Comparison of ENCODE assay signal across 12 cellular contexts in genomic region chr1:145884675-145885074, GRCh38. TPM values are rescaled to one million over a fixed set of nuclear protein-coding genes. Genes with fewer than 3 reads are reported as not detected.
DNase-seq lines count a peak whose midpoint lies in the region; ATAC-seq lines count a peak whose summit lies in the region.
"Had no signal": no experiment of that assay in that cellular context is flagged by ENCODE, and none has a peak within 500 bp of the region (broad histone marks: within the 10 kb centered on the region; RNA-seq: fewer than 3 reads in every experiment).

No MANE protein-coding gene starts in this region.

- peaks cover 20% of the 10 kb centered on the region for H3K4me1 Mint-ChIP-seq in activated T-cell treated with anti-CD3 and anti-CD28 coated beads, Interleukin-2, amount 50 U/mL, for 24 hours (ENCODE audit: low read depth)
- peaks cover 14% of the 10 kb centered on the region for H3K4me1 Mint-ChIP-seq in activated CD8-positive, alpha-beta T cell treated with anti-CD3 and anti-CD28 coated beads, Interleukin-2, amount 10 ng/mL, durations not matched to agents 7 days and 5 days (ENCODE audit: low read depth)
- peaks cover 20% of the 10 kb centered on the region for H3K4me1 Mint-ChIP-seq in stimulated activated naive CD8-positive, alpha-beta T cell treated with anti-CD3 and anti-CD28 coated beads, Interleukin-15, amount 100 ng/mL, for 72 hours

- ATAC-seq in activated CD8-positive, alpha-beta T cell treated with anti-CD3 and anti-CD28 coated beads, Interleukin-2, amount 10 ng/mL, durations not matched to agents 7 days and 5 days = no peak
- ATAC-seq in stimulated activated naive CD8-positive, alpha-beta T cell treated with anti-CD3 and anti-CD28 coated beads, Interleukin-15, amount 100 ng/mL, for 72 hours = no peak
- ATAC-seq in HG03045 (IDR thresholded peaks at IDR 0.05; ENCODE audit: unreplicated experiment) (no peak), HG03342 (IDR thresholded peaks at IDR 0.05; ENCODE audit: unreplicated experiment) (no peak)

- POLR2A ChIA-PET in activated CD8-positive, alpha-beta T cell treated with anti-CD3 and anti-CD28 coated beads, Interleukin-2, amount 10 ng/mL, durations not matched to agents 7 days and 5 days (lab: Charles Lee) = interaction anchor here (1.0 kb wide), 1 partner anchor 11 kb away, joined by 3 read pairs; no protein-coding TSS in a partner anchor

- no peaks in the 10 kb centered on the region for H3K9me3 Mint-ChIP-seq in activated T-cell treated with anti-CD3 and anti-CD28 coated beads, Interleukin-2, amount 50 U/mL, for 24 hours
- H3K9me3 Mint-ChIP-seq in activated CD8-positive, alpha-beta T cell treated with anti-CD3 and anti-CD28 coated beads, Interleukin-2, amount 10 ng/mL, durations not matched to agents 7 days and 5 days (ENCODE audit: insufficient read depth) = no peaks in the 10 kb centered on the region
- H3K9me3 Mint-ChIP-seq in stimulated activated naive CD8-positive, alpha-beta T cell treated with anti-CD3 and anti-CD28 coated beads, Interleukin-15, amount 100 ng/mL, for 72 hours = no peaks in the 10 kb centered on the region

- no peaks in the 10 kb centered on the region for H3K36me3 Mint-ChIP-seq in activated T-cell treated with anti-CD3 and anti-CD28 coated beads, Interleukin-2, amount 50 U/mL, for 24 hours (ENCODE audit: low read depth)
- no peaks in the 10 kb centered on the region for H3K36me3 Mint-ChIP-seq in activated CD8-positive, alpha-beta T cell treated with anti-CD3 and anti-CD28 coated beads, Interleukin-2, amount 10 ng/mL, durations not matched to agents 7 days and 5 days (ENCODE audit: low read depth)

- H3K4me3 Mint-ChIP-seq in activated T-cell treated with anti-CD3 and anti-CD28 coated beads, Interleukin-2, amount 50 U/mL, for 24 hours = peak overlapping the region; percentile 83
- peak overlapping the region; percentile 81 for H3K4me3 Mint-ChIP-seq in activated CD8-positive, alpha-beta T cell treated with anti-CD3 and anti-CD28 coated beads, Interleukin-2, amount 10 ng/mL, durations not matched to agents 7 days and 5 days
- peak overlapping the region; percentile 79 to 86 for H3K4me3 Mint-ChIP-seq in stimulated activated naive CD8-positive, alpha-beta T cell treated with anti-CD3 and anti-CD28 coated beads, Interleukin-15, amount 100 ng/mL, for 72 hours

- CTCF ChIA-PET in activated CD8-positive, alpha-beta T cell treated with anti-CD3 and anti-CD28 coated beads, Interleukin-2, amount 10 ng/mL, durations not matched to agents 7 days and 5 days (lab: Charles Lee) = interaction anchor here (1.3 to 6.2 kb wide), 2 partner anchors 26 to 38 kb away, joined by 8 to 49 read pairs; partner anchors contain the start of genes NUDT17 and PIAS3

- peaks cover 25% of the 10 kb centered on the region for H3K27me3 Mint-ChIP-seq in activated T-cell treated with anti-CD3 and anti-CD28 coated beads, Interleukin-2, amount 50 U/mL, for 24 hours
- H3K27me3 Mint-ChIP-seq in activated CD8-positive, alpha-beta T cell treated with anti-CD3 and anti-CD28 coated beads, Interleukin-2, amount 10 ng/mL, durations not matched to agents 7 days and 5 days (ENCODE audit: low read depth) = peaks cover 31% of the 10 kb centered on the region
- H3K27me3 Mint-ChIP-seq in stimulated activated naive CD8-positive, alpha-beta T cell treated with anti-CD3 and anti-CD28 coated beads, Interleukin-15, amount 100 ng/mL, for 72 hours = peaks cover 39% of the 10 kb centered on the region

- no peak overlapping the region for H3K27ac Mint-ChIP-seq in activated T-cell treated with anti-CD3 and anti-CD28 coated beads, Interleukin-2, amount 50 U/mL, for 24 hours
- no peak overlapping the region for H3K27ac Mint-ChIP-seq in activated CD8-positive, alpha-beta T cell treated with anti-CD3 and anti-CD28 coated beads, Interleukin-2, amount 10 ng/mL, durations not matched to agents 7 days and 5 days
- no peak overlapping the region for H3K27ac Mint-ChIP-seq in stimulated activated naive CD8-positive, alpha-beta T cell treated with anti-CD3 and anti-CD28 coated beads, Interleukin-15, amount 100 ng/mL, for 72 hours

- DNase-seq in activated T-cell treated with anti-CD3 and anti-CD28 coated beads, Interleukin-2, amount 50 U/mL, for 24 hours = no peak
- no peak for DNase-seq in activated T-cell treated with anti-CD3 and anti-CD28 coated beads, Interleukin-2, amount 50 U/mL, for 48 hours
- no peak for DNase-seq in activated CD8-positive, alpha-beta T cell treated with anti-CD3 and anti-CD28 coated beads, Interleukin-2, amount 10 ng/mL, durations not matched to agents 7 days and 5 days
- DNase-seq in fibroblast of the conjunctiva (ENCODE audit: low read depth) (peak; percentile 26), NCI-H146 treated with DMSO at 0.1 percent for 48 hours (lab: John Stamatoyannopoulos, UW; ENCODE audit: unreplicated experiment) (no peak)
- DNase-seq in stimulated activated naive CD8-positive, alpha-beta T cell treated with anti-CD3 and anti-CD28 coated beads, Interleukin-15, amount 100 ng/mL, for 72 hours = no peak
- DNase-seq: activated CD4-positive, alpha-beta T cell treated with anti-CD3 and anti-CD28 coated beads, Interleukin-2, amount 50 U/mL, for 4 hours; MV-4-11; NCI-H526 had no signal

RNA-seq across cellular contexts. Expression of gene ANKRD35, which starts 1.0 kb away (rescaled TPM):
- total RNA-seq in activated CD8-positive, alpha-beta T cell treated with anti-CD3 and anti-CD28 coated beads, Interleukin-2, amount 10 ng/mL, durations not matched to agents 7 days and 5 days = 1 to 10 TPM in 1 of 2 experiments, under 1 TPM in 1; 0.76 to 1.1 TPM
- total RNA-seq: H4 had no signal

RNA-seq across cellular contexts. Expression of gene ITGA10, which starts 25.2 kb away (rescaled TPM):
- total RNA-seq in activated CD8-positive, alpha-beta T cell treated with anti-CD3 and anti-CD28 coated beads, Interleukin-2, amount 10 ng/mL, durations not matched to agents 7 days and 5 days = 1 to 10 TPM; 2.2 to 2.9 TPM

RNA-seq across cellular contexts. Expression of gene PIAS3, which starts 25.8 kb away (rescaled TPM):
- total RNA-seq in activated CD8-positive, alpha-beta T cell treated with anti-CD3 and anti-CD28 coated beads, Interleukin-2, amount 10 ng/mL, durations not matched to agents 7 days and 5 days = 10 to 100 TPM; 19.8 to 23.7 TPM

RNA-seq across cellular contexts. Expression of gene PEX11B, which starts 33.8 kb away (rescaled TPM):
- total RNA-seq in activated CD8-positive, alpha-beta T cell treated with anti-CD3 and anti-CD28 coated beads, Interleukin-2, amount 10 ng/mL, durations not matched to agents 7 days and 5 days = 10 to 100 TPM; 33.3 to 35.9 TPM

RNA-seq across cellular contexts. Expression of gene NUDT17, which starts 39.2 kb away (rescaled TPM):
- total RNA-seq in activated CD8-positive, alpha-beta T cell treated with anti-CD3 and anti-CD28 coated beads, Interleukin-2, amount 10 ng/mL, durations not matched to agents 7 days and 5 days = 1 to 10 TPM; 2.2 to 3.8 TPM
